ENCODE assay signal across 9 cellular contexts in genomic region chr4:107862658-107863057, GRCh38. TPM values are rescaled to one million over a fixed set of nuclear protein-coding genes. Genes with fewer than 3 reads are reported as not detected.
DNase-seq lines count a peak whose midpoint lies in the region; ATAC-seq and TF ChIP-seq lines count a peak whose summit lies in the region.
"Had no signal": no experiment of that assay in that cellular context is flagged by ENCODE, and none has a peak within 500 bp of the region (broad histone marks: within the 10 kb centered on the region; RNA-seq: fewer than 3 reads in every experiment).

No MANE protein-coding gene starts in this region.

- H3K4me3 ChIP-seq in body of pancreas (no peak overlapping the region), lower lobe of right lung (no peak overlapping the region)

- H3K27me3 Mint-ChIP-seq in T-cell = peaks cover 22 to 24% of the 10 kb centered on the region in 2 donors

- TF ChIP-seq CTCF in body of pancreas (IDR thresholded peaks at IDR 0.05) (no peak), lower lobe of right lung (IDR thresholded peaks at IDR 0.05) (no peak)

- H3K27ac ChIP-seq in body of pancreas (peak overlapping the region in 2 of 4 donors; percentile 2 to 30), lower lobe of right lung (peak overlapping the region; percentile 38)

- POLR2A ChIA-PET in T-cell (lab: Charles Lee) = no interaction called here

- no peak for TF ChIP-seq POLR2A in body of pancreas (IDR thresholded peaks at IDR 0.05)

- intact Hi-C loops in body of pancreas (cut with DNase I) = no loop called here
- intact Hi-C loops in lower lobe of right lung (cut with DNase I) = no loop called here

- peaks cover 5% of the 10 kb centered on the region for H3K4me1 ChIP-seq in body of pancreas
- peaks cover 9% of the 10 kb centered on the region for H3K4me1 ChIP-seq in lower lobe of right lung

- CTCF ChIA-PET in T-cell (lab: Charles Lee) = interaction anchor here in 1 of 2 donors (1.0 kb wide), 1 partner anchor 9 kb away, joined by 3 read pairs; no protein-coding TSS in a partner anchor

- no peaks in the 10 kb centered on the region for H3K4me1 Mint-ChIP-seq in T-cell
- H3K4me1 Mint-ChIP-seq: naive B cell had no signal

- no peaks in the 10 kb centered on the region for H3K9me3 Mint-ChIP-seq in T-cell
- H3K9me3 Mint-ChIP-seq: naive B cell had no signal

- H3K4me3 Mint-ChIP-seq in T-cell = no peak overlapping the region
- H3K4me3 Mint-ChIP-seq: naive B cell had no signal

- peak; percentile 93 for DNase-seq in ELR (ENCODE audit: low read depth)
- peak; percentile 36 for DNase-seq in LoVo (ENCODE audit: low spot score)
- DNase-seq in body of pancreas = peak; percentile 18 to 66 (median 35)
- DNase-seq in lower lobe of right lung = no peak
- DNase-seq in HuH-7 (ENCODE audit: low spot score) = no peak
- no peak for DNase-seq in T-cell
- DNase-seq: naive B cell had no signal

- peak; percentile 83 for ATAC-seq in body of pancreas
- peak; percentile 85 to 89 for ATAC-seq in lower lobe of right lung
- ATAC-seq in HG03095 (IDR thresholded peaks at IDR 0.05; ENCODE audit: unreplicated experiment) = no peak
- no peak for ATAC-seq in T-cell (replicated peaks in 1 of 4)
- no peak for ATAC-seq in GM21360 (IDR thresholded peaks at IDR 0.05; ENCODE audit: unreplicated experiment)

- no peak overlapping the region for H3K27ac Mint-ChIP-seq in T-cell
- H3K27ac Mint-ChIP-seq: naive B cell had no signal

- H3K36me3 ChIP-seq in body of pancreas (replicated peaks in 1 of 2; ENCODE audit: insufficient read depth in 1 of 2, low read depth in 2 of 2) (no peaks in the 10 kb centered on the region), lower lobe of right lung (peaks cover 8% of the 10 kb centered on the region)

- WGBS in body of pancreas, 2 donors = 74 to 83% methylated on average over 5 of the region's 5 CpGs

- H3K27me3 ChIP-seq in body of pancreas (no peaks in the 10 kb centered on the region), lower lobe of right lung (ENCODE audit: low read depth) (no peaks in the 10 kb centered on the region)

- no peaks in the 10 kb centered on the region for H3K36me3 Mint-ChIP-seq in T-cell
- H3K36me3 Mint-ChIP-seq: naive B cell had no signal

- H3K9me3 ChIP-seq in body of pancreas (no peaks in the 10 kb centered on the region), lower lobe of right lung (no peaks in the 10 kb centered on the region)

RNA-seq across cellular contexts. Expression of gene SGMS2, which starts 37.9 kb away (rescaled TPM):
- 10 to 100 TPM; 32.2 to 36.9 TPM for total RNA-seq in body of pancreas
- 89.0 TPM for total RNA-seq in lower lobe of right lung
- total RNA-seq in T-cell = under 1 TPM in 2 of 5 donors, not detected in 3; 0.25 to 0.82 TPM

Comparison
In these comparisons a context has a peak if more than half of its experiments do, and no peak if none do; other contexts are left out.
1. DNase-seq: peak in ELR (single experiment), LoVo (single experiment) and body of pancreas (4 of 4); none in lower lobe of right lung (single experiment), HuH-7 (single experiment) and T-cell (0 of 34).
2. ATAC-seq: peak in body of pancreas (single experiment) and lower lobe of right lung (2 of 2); none in HG03095 (single experiment), T-cell (0 of 4) and GM21360 (single experiment).
3. RNA of gene SGMS2, which starts 37.9 kb away (total RNA-seq): 89.0 TPM in lower lobe of right lung (single experiment) and 32.2 to 36.9 TPM in body of pancreas; 0.25 to 0.82 TPM in T-cell; every median in the first group is over 10 times any median in the second.